Comparison of ENCODE assay signal across 8 cellular contexts in genomic region chr17:28718317-28718672, GRCh38. TPM values are rescaled to one million over a fixed set of nuclear protein-coding genes. Genes with fewer than 3 reads are reported as not detected.
DNase-seq lines count a peak whose midpoint lies in the region; ATAC-seq, FAIRE-seq and TF ChIP-seq lines count a peak whose summit lies in the region.

No MANE protein-coding gene starts in this region.

- peaks cover 22% of the 10 kb centered on the region for H3K36me3 Mint-ChIP-seq in T-cell

- H3K27ac ChIP-seq in sigmoid colon = peak overlapping the region; percentile 91 to 95 (median 94)

- intact Hi-C loops in sigmoid colon (cut with DNase I) = no loop called here

- peak overlapping the region; percentile 68 for H3K4me3 ChIP-seq in fibroblast of mammary gland (ENCODE audit: control insufficient read depth, low read depth, low read length)
- peak overlapping the region; percentile 66 to 83 (median 78) for H3K4me3 ChIP-seq in sigmoid colon

- H3K36me3 ChIP-seq in sigmoid colon = peaks cover 13 to 47% (median 34%) of the 10 kb centered on the region in 4 donors

- H3K27ac Mint-ChIP-seq in T-cell = peak overlapping the region; percentile 13 to 77

- H3K27me3 Mint-ChIP-seq in T-cell = peaks cover 6 to 29% of the 10 kb centered on the region in 2 donors

- DNase-seq in GM12892 (ENCODE audit: insufficient read length) (no peak), T-cell (no peak), fibroblast of mammary gland (ENCODE audit: low read depth) (no peak), sigmoid colon (no peak), NCI-H128 (lab: John Stamatoyannopoulos, UW; ENCODE audit: unreplicated experiment) (no peak), HEK293T (ENCODE audit: extremely low spot score) (no peak)

- H3K4me3 Mint-ChIP-seq in T-cell = peak overlapping the region; percentile 51 to 98 (median 56)

- 47 to 72% methylated on average over 11 of the region's 11 CpGs for WGBS in sigmoid colon, 2 donors

- ATAC-seq in T-cell (replicated peaks in 1 of 4) (no peak), HG03139 (IDR thresholded peaks at IDR 0.05; ENCODE audit: unreplicated experiment) (no peak), GM21526 (IDR thresholded peaks at IDR 0.05; ENCODE audit: low FRiP score, unreplicated experiment) (no peak)

- no peak for TF ChIP-seq EP300 in sigmoid colon (IDR thresholded peaks at IDR 0.05)

- peak; percentile 61 for FAIRE-seq in GM12892 (lab: Jason Lieb, UNC)

- TF ChIP-seq CTCF in fibroblast of mammary gland (conservative IDR thresholded peaks at IDR 0.05; ENCODE audit: control insufficient read depth, insufficient read depth, low read depth, low read length) (no peak), sigmoid colon (IDR thresholded peaks at IDR 0.05) (no peak)

- no peaks in the 10 kb centered on the region for H3K27me3 ChIP-seq in sigmoid colon

- TF ChIP-seq POLR2A in GM12892 (IDR thresholded peaks at IDR 0.05; ENCODE audit: low read depth, low read length) (no peak), sigmoid colon (IDR thresholded peaks at IDR 0.05) (peak in 1 of 2 donors; percentile 8)

- POLR2A ChIA-PET in T-cell (lab: Charles Lee) = no interaction called here
- POLR2A ChIA-PET in HEK293T (lab: Yijun Ruan, JAX) = no interaction called here

- no peaks in the 10 kb centered on the region for H3K9me3 Mint-ChIP-seq in T-cell

- CTCF ChIA-PET in T-cell (lab: Charles Lee) (no interaction called here), HEK293T (lab: Yijun Ruan, JAX) (no interaction called here)

- no peaks in the 10 kb centered on the region for H3K9me3 ChIP-seq in sigmoid colon

- H3K4me1 ChIP-seq in sigmoid colon = peaks cover 0 to 68% (median 54%) of the 10 kb centered on the region in 4 donors

- H3K4me1 Mint-ChIP-seq in T-cell = peaks cover 41 to 49% (median 47%) of the 10 kb centered on the region in 3 donors

TF ChIP-seq in HEK293T, 16 proteins besides CTCF, POLR2A, EP300 and RAD21:
- no peak for TF ChIP-seq CTBP1 (IDR thresholded peaks at IDR 0.05; ENCODE audit: borderline replicate concordance)
- TF ChIP-seq NFRKB (IDR thresholded peaks at IDR 0.05) = no peak
- no peak for TF ChIP-seq FOXM1 (IDR thresholded peaks at IDR 0.05; ENCODE audit: borderline replicate concordance)
- TF ChIP-seq L3MBTL2 (conservative IDR thresholded peaks at IDR 0.05) = no peak
- TF ChIP-seq, protein P1, sequence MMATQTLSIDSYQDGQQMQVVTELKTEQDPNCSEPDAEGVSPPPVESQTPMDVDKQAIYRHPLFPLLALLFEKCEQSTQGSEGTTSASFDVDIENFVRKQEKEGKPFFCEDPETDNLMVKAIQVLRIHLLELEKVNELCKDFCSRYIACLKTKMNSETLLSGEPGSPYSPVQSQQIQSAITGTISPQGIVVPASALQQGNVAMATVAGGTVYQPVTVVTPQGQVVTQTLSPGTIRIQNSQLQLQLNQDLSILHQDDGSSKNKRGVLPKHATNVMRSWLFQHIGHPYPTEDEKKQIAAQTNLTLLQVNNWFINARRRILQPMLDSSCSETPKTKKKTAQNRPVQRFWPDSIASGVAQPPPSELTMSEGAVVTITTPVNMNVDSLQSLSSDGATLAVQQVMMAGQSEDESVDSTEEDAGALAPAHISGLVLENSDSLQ (IDR thresholded peaks at IDR 0.05) = no peak
- TF ChIP-seq LEF1 (IDR thresholded peaks at IDR 0.05; ENCODE audit: borderline replicate concordance) = no peak
- no peak for TF ChIP-seq FOXK2 (IDR thresholded peaks at IDR 0.05)
- no peak for TF ChIP-seq SP1 (IDR thresholded peaks at IDR 0.05)
- TF ChIP-seq ARNT (IDR thresholded peaks at IDR 0.05) = no peak
- no peak for TF ChIP-seq HDGF (IDR thresholded peaks at IDR 0.05; ENCODE audit: borderline replicate concordance)
- no peak for TF ChIP-seq TARDBP (IDR thresholded peaks at IDR 0.05)
- TF ChIP-seq ZNF384 (IDR thresholded peaks at IDR 0.05) = no peak
- no peak for TF ChIP-seq SUZ12 (IDR thresholded peaks at IDR 0.05)
- TF ChIP-seq FOXA1 (IDR thresholded peaks at IDR 0.05) = no peak
- no peak for TF ChIP-seq BHLHE40 (IDR thresholded peaks at IDR 0.05; ENCODE audit: borderline replicate concordance)
- TF ChIP-seq ELF4 (IDR thresholded peaks at IDR 0.05) = no peak

RNA-seq across cellular contexts. Expression of gene RAB34, which starts 0.6 kb away (rescaled TPM):
- 18.7 TPM for polyA plus RNA-seq in GM12892 (2012; ENCODE audit: missing spikeins)
- total RNA-seq in T-cell (10 to 100 TPM in 3 of 5 donors, 1 to 10 TPM in 2; 7.6 to 82.8 (median 11.0) TPM), sigmoid colon (100 to 1,000 TPM; 146 to 205 (median 167) TPM)
- polyA plus RNA-seq in sigmoid colon = 10 to 100 TPM; 16.6 to 39.0 (median 33.1) TPM

RNA-seq across cellular contexts. Expression of gene RPL23A, which starts 1.5 kb away (rescaled TPM):
- polyA plus RNA-seq in GM12892 (2012; ENCODE audit: missing spikeins) = 2,883 TPM
- total RNA-seq in T-cell = 1,000 to 10,000 TPM; 2,927 to 3,276 (median 3,036) TPM
- 100 to 1,000 TPM; 491 to 937 (median 695) TPM for total RNA-seq in sigmoid colon
- polyA plus RNA-seq in sigmoid colon = 1,000 to 10,000 TPM; 1,420 to 1,929 (median 1,826) TPM

RNA-seq across cellular contexts. Expression of gene PROCA1, which starts 6.6 kb away (rescaled TPM):
- polyA plus RNA-seq in GM12892 (2012; ENCODE audit: missing spikeins) = 2.8 TPM
- total RNA-seq in T-cell = 10 to 100 TPM in 3 of 5 donors, 1 to 10 TPM in 2; 5.6 to 11.6 (median 10.2) TPM
- 1 to 10 TPM in 2 of 4 donors, under 1 TPM in 1, not detected in 1; 0.54 to 1.4 (median 1.3) TPM for total RNA-seq in sigmoid colon
- 1 to 10 TPM in 1 of 3 donors, under 1 TPM in 2; 0.60 to 2.3 (median 0.92) TPM for polyA plus RNA-seq in sigmoid colon

RNA-seq across cellular contexts. Expression of gene TLCD1, which starts 7.7 kb away (rescaled TPM):
- 15.8 TPM for polyA plus RNA-seq in GM12892 (2012; ENCODE audit: missing spikeins)
- 1 to 10 TPM in 4 of 5 donors, not detected in 1; 1.2 to 1.8 (median 1.3) TPM for total RNA-seq in T-cell
- total RNA-seq in sigmoid colon = under 1 TPM in 2 of 4 donors, not detected in 2; 0.66 to 0.71 TPM
- 10 to 100 TPM in 1 of 3 donors, 1 to 10 TPM in 2; 2.1 to 14.2 (median 3.0) TPM for polyA plus RNA-seq in sigmoid colon

RNA-seq across cellular contexts. Expression of gene NEK8, which starts 10.3 kb away (rescaled TPM):
- polyA plus RNA-seq in GM12892 (2012; ENCODE audit: missing spikeins) = 6.9 TPM
- total RNA-seq in T-cell (10 to 100 TPM in 3 of 5 donors, 1 to 10 TPM in 2; 7.7 to 13.6 (median 12.7) TPM), sigmoid colon (1 to 10 TPM in 2 of 4 donors, under 1 TPM in 2; 0.16 to 2.8 (median 0.74) TPM)
- 1 to 10 TPM; 1.6 to 6.3 (median 1.8) TPM for polyA plus RNA-seq in sigmoid colon
